Comparison of ENCODE assay signal across 8 cellular contexts in genomic region chr1:156295391-156295947, GRCh38. TPM values are rescaled to one million over a fixed set of nuclear protein-coding genes. Genes with fewer than 3 reads are reported as not detected.
DNase-seq lines count a peak whose midpoint lies in the region; ATAC-seq, FAIRE-seq and TF ChIP-seq lines count a peak whose summit lies in the region.

GLMP (minus strand) TSS chr1:156295679; CDS start chr1:156295645, 34 bp downstream.

- CTCF ChIA-PET in activated CD4-positive, alpha-beta memory T cell treated with anti-CD3 and anti-CD28 coated beads for 36 hours (lab: Charles Lee) = interaction anchor here (0.6 to 1.0 kb wide), 4 partner anchors 9 to 29 kb away, joined by 3 to 4 read pairs (median 4); partner anchors contain the start of gene SMG5
- CTCF ChIA-PET in HepG2 (lab: Yijun Ruan, JAX; ENCODE audit: low intra/inter-chr PET ratio, low total read pairs) = no interaction called here

- H3K4me2 ChIP-seq in HepG2 (ENCODE audit: low read depth, low read length) = peak within 1 kb of the TSS; percentile 77

- no peaks in the 10 kb centered on the region for H3K27me3 ChIP-seq in ectodermal cell (ENCODE audit: control insufficient read depth, insufficient read depth, low read length, poor library complexity, severe bottlenecking)
- no peaks in the 10 kb centered on the region for H3K27me3 ChIP-seq in HepG2 (ENCODE audit: control insufficient read depth in 1 of 2, insufficient read depth in 2 of 2, low read length in 2 of 2)

- H3K4me3 ChIP-seq in ectodermal cell (ENCODE audit: insufficient read depth, low read depth, low read length) (peak within 1 kb of the TSS; percentile 78), HepG2 (replicated peaks in 1 of 3; ENCODE audit: insufficient read depth in 1 of 3, low read depth in 2 of 3, low read length in 3 of 3) (peak within 1 kb of the TSS; percentile 73 to 91 (median 76))

- H3K4me1 ChIP-seq in ectodermal cell (ENCODE audit: control insufficient read depth, insufficient read depth, low read length) = peaks cover 7% of the 10 kb centered on the region
- H3K4me1 ChIP-seq in HepG2 (ENCODE audit: insufficient read depth, low read length) = peaks cover 44% of the 10 kb centered on the region

- intact Hi-C loops in activated CD4-positive, alpha-beta memory T cell treated with anti-CD3 and anti-CD28 coated beads for 36 hours (cut with micrococcal nuclease) = loop anchor here (1.0 kb wide), 1 partner anchor 12 kb away; no protein-coding TSS in a partner anchor
- intact Hi-C loops in HepG2 (cut with micrococcal nuclease; ENCODE audit: unreplicated experiment) = loop anchor here (5.0 kb wide), 1 partner anchor 353 kb away; the partner anchor contains the start of gene RXFP4

- peaks cover 16% of the 10 kb centered on the region for H3K4me1 Mint-ChIP-seq in activated CD4-positive, alpha-beta memory T cell treated with anti-CD3 and anti-CD28 coated beads for 36 hours (ENCODE audit: low read depth)

- no peak for TF ChIP-seq RAD21 in HepG2 (CRISPR knock-in tag; IDR thresholded peaks at IDR 0.05)

- POLR2A ChIA-PET in activated CD4-positive, alpha-beta memory T cell treated with anti-CD3 and anti-CD28 coated beads for 36 hours (lab: Charles Lee) = interaction anchor here (0.7 to 3.1 kb wide), 3 partner anchors 13 to 22 kb away, joined by 3 to 15 read pairs (median 3); partner anchors contain the start of genes SMG5 and TMEM79
- POLR2A ChIA-PET in HepG2 (lab: Yijun Ruan, JAX) = interaction anchor here (1.1 to 9.2 kb wide), 3 partner anchors 12 to 77 kb away, joined by 3 to 115 read pairs (median 7); partner anchors contain the start of genes SMG5 and TMEM79

- peak within 1 kb of the TSS; percentile 80 for H3K9ac ChIP-seq in HepG2 (ENCODE audit: insufficient read depth, low read depth, low read length)

- no TSS peak for BruUV-seq in HepG2 (replicated peaks; lab: Mats Ljungman, UMichigan)

- FAIRE-seq in HepG2 (lab: Jason Lieb, UNC) = peak; percentile 71

- H3K9me3 ChIP-seq in ectodermal cell (ENCODE audit: control insufficient read depth, low read length) (no peaks in the 10 kb centered on the region), HepG2 (ENCODE audit: low read length) (no peaks in the 10 kb centered on the region)

- no peaks in the 10 kb centered on the region for H3K36me3 ChIP-seq in ectodermal cell (ENCODE audit: control insufficient read depth, insufficient read depth, low read length)
- H3K36me3 ChIP-seq in HepG2 (replicated peaks in 1 of 2; ENCODE audit: control insufficient read depth in 1 of 2, insufficient read depth in 2 of 2, low read length in 2 of 2) = peaks cover 0 to 4% of the 10 kb centered on the region in 2 experiments; a peak in 2 of 5 replicates

- H3K27ac Mint-ChIP-seq in activated CD4-positive, alpha-beta memory T cell treated with anti-CD3 and anti-CD28 coated beads for 36 hours = no peak within 1 kb of the TSS

- peaks cover 3% of the 10 kb centered on the region for H3K36me3 Mint-ChIP-seq in activated CD4-positive, alpha-beta memory T cell treated with anti-CD3 and anti-CD28 coated beads for 36 hours

- H2AFZ ChIP-seq in HepG2 (ENCODE audit: low read length) = peak within 1 kb of the TSS; percentile 98

- peak; percentile 64 for ATAC-seq in GM21447 (IDR thresholded peaks at IDR 0.05; ENCODE audit: unreplicated experiment)
- ATAC-seq in HepG2 = peak; percentile 5; the same call in 1 of the 3 replicates
- ATAC-seq in HG03196 (IDR thresholded peaks at IDR 0.05; ENCODE audit: unreplicated experiment) = no peak

- peak within 1 kb of the TSS; percentile 84 for H3K4me3 Mint-ChIP-seq in activated CD4-positive, alpha-beta memory T cell treated with anti-CD3 and anti-CD28 coated beads for 36 hours

- H3K27ac ChIP-seq in ectodermal cell (ENCODE audit: insufficient read depth, low read depth, low read length, poor library complexity, severe bottlenecking) (no peak within 1 kb of the TSS), HepG2 (ENCODE audit: extremely low read length, insufficient read depth, low read length) (peak within 1 kb of the TSS; percentile 60)

- TF ChIP-seq POLR2A in HepG2 (IDR thresholded peaks at IDR 0.05; ENCODE audit: insufficient read depth in 1 of 2, low read depth in 2 of 2, low read length in 2 of 2) = peak; percentile 49 to 65; a peak in 3 of 4 replicates

- no peaks in the 10 kb centered on the region for H4K20me1 ChIP-seq in HepG2 (ENCODE audit: insufficient read depth, low read length)

- DNase-seq in AG08396 (ENCODE audit: low spot score) (peak; percentile 78), NCI-H345 (lab: John Stamatoyannopoulos, UW) (peak; percentile 96), HepG2 (ENCODE audit: low spot score) (peak; percentile 52)
- peak; percentile 72 for DNase-seq in activated CD4-positive, alpha-beta memory T cell treated with anti-CD3 and anti-CD28 coated beads for 36 hours
- peak; percentile 60 to 61 for DNase-seq in stimulated activated CD4-positive, alpha-beta T cell treated with anti-CD3 and anti-CD28 coated beads, Interleukin-2, amount 100 ng/mL, for 24 hours

- WGBS in ectodermal cell, 2 experiments = 7% methylated on average over 16 to 17 of the region's 17 CpGs
- WGBS in HepG2 (ENCODE audit: low lambda C conversion rate) = under 1% methylated on average over 15 of the region's 17 CpGs

- TF ChIP-seq EP300 in HepG2 (IDR thresholded peaks at IDR 0.05; ENCODE audit: low read depth in 2 of 2, low read length in 2 of 2) = 0 out of 4 replicates have a peak, but pooled peaks of 1 of the 2 experiments have one; percentile 14
- TF ChIP-seq EP300 in HepG2 (CRISPR knock-in tag; IDR thresholded peaks at IDR 0.05; ENCODE audit: borderline replicate concordance) = no peak

- peaks cover 8% of the 10 kb centered on the region for H3K79me2 ChIP-seq in HepG2 (ENCODE audit: insufficient read depth, low read length)

- TF ChIP-seq CTCF in HepG2 (CRISPR knock-in tag; IDR thresholded peaks at IDR 0.05) = no peak

- in situ Hi-C loops in HepG2 (cut with HindIII; ENCODE audit: extremely low pct_ligation_motif_present, low pct_unique_long_range_greater_than_20kb) = no loop called here

- H3K9me3 Mint-ChIP-seq in activated CD4-positive, alpha-beta memory T cell treated with anti-CD3 and anti-CD28 coated beads for 36 hours = no peaks in the 10 kb centered on the region

- H3K27me3 Mint-ChIP-seq in activated CD4-positive, alpha-beta memory T cell treated with anti-CD3 and anti-CD28 coated beads for 36 hours = no peaks in the 10 kb centered on the region

TF ChIP-seq in HepG2, 621 proteins besides CTCF, POLR2A, EP300 and RAD21 (continues in another document):
- TF ChIP-seq ETV5 (CRISPR knock-in tag; IDR thresholded peaks at IDR 0.05; ENCODE audit: borderline replicate concordance) (no peak; the same call in 1 of the 2 replicates), TFE3 (CRISPR knock-in tag; IDR thresholded peaks at IDR 0.05) (peak; percentile 77; the same call in 1 of the 2 replicates), XRCC5 (optimal IDR thresholded peaks at IDR 0.05; ENCODE audit: low read length) (peak; percentile 51)

RNA-seq across cellular contexts. Expression of gene GLMP, which starts in this region (rescaled TPM):
- total RNA-seq in activated CD4-positive, alpha-beta memory T cell treated with anti-CD3 and anti-CD28 coated beads for 36 hours = 10 to 100 TPM; 13.0 to 14.8 TPM
- polyA plus RNA-seq in ectodermal cell (2013, experiment 1 of 4) = 63.4 TPM
- 63.0 TPM for polyA plus RNA-seq in ectodermal cell (2013, experiment 2 of 4)
- 49.5 TPM for polyA plus RNA-seq in ectodermal cell (2013, experiment 3 of 4)
- 58.6 TPM for polyA plus RNA-seq in ectodermal cell (2013, experiment 4 of 4)
- 39.1 and 75.8 TPM in 2 replicates for total RNA-seq in HepG2 (2016; rRNA removed; fragmentation: Illumina TruSeq; extraction: Trizol)
- total RNA-seq in HepG2 (2016; cell fraction: cytosol; rRNA removed; fragmentation: Illumina TruSeq; extraction: Trizol; ENCODE audit: low read depth) = 34.4 and 37.4 TPM in 2 replicates
- 35.7 and 69.6 TPM in 2 replicates for total RNA-seq in HepG2 (2016; cell fraction: insoluble cytoplasmic fraction; rRNA removed; fragmentation: Illumina TruSeq; extraction: Trizol)
- total RNA-seq in HepG2 (2016; cell fraction: membrane; rRNA removed; fragmentation: Illumina TruSeq; extraction: Trizol) = 57.3 and 67.6 TPM in 2 replicates
- total RNA-seq in HepG2 (2016; cell fraction: nucleus; rRNA removed; fragmentation: Illumina TruSeq; extraction: Trizol) = 62.3 and 73.9 TPM in 2 replicates
- polyA plus RNA-seq in HepG2 (2011; rRNA removed) = 41.4 and 44.6 TPM in 2 replicates
- 38.5 and 52.1 TPM in 2 replicates for polyA plus RNA-seq in HepG2 (2011; cell fraction: cytosol; rRNA removed)
- 27.1 and 28.7 TPM in 2 replicates for polyA plus RNA-seq in HepG2 (2011; cell fraction: nucleus; rRNA removed)
- polyA plus RNA-seq in HepG2 (2012) = 36.7 and 48.6 TPM in 2 replicates
- polyA plus RNA-seq in HepG2 (2016; cell fraction: cytosol; fragmentation: Illumina TruSeq; extraction: Trizol; ENCODE audit: low read depth) = 39.0 and 42.6 TPM in 2 replicates
- polyA plus RNA-seq in HepG2 (2016; cell fraction: insoluble cytoplasmic fraction; fragmentation: Illumina TruSeq; extraction: Trizol; ENCODE audit: low read depth) = 35.3 and 40.7 TPM in 2 replicates
- polyA plus RNA-seq in HepG2 (2016; cell fraction: membrane; fragmentation: Illumina TruSeq; extraction: Trizol; ENCODE audit: low read depth) = 59.5 and 62.9 TPM in 2 replicates
- polyA plus RNA-seq in HepG2 (2016; cell fraction: nucleus; fragmentation: Illumina TruSeq; extraction: Trizol; ENCODE audit: insufficient read depth, low read depth) = 102 and 103 TPM in 2 replicates
- polyA minus RNA-seq in HepG2 (2011; rRNA and poly(A)+ RNA removed; ENCODE audit: low replicate concordance) = 31.1 and 42.5 TPM in 2 replicates
- polyA minus RNA-seq in HepG2 (2011; cell fraction: cytosol; rRNA and poly(A)+ RNA removed) = 12.0 and 17.1 TPM in 2 replicates
- 14.3 and 17.9 TPM in 2 replicates for polyA minus RNA-seq in HepG2 (2011; cell fraction: nucleus; rRNA and poly(A)+ RNA removed)
